In genomic region chr5:10167806-10168205, GRCh38 we compare ENCODE assay signal across 25 cellular contexts.
DNase-seq lines count a peak whose midpoint lies in the region; ATAC-seq, FAIRE-seq and TF ChIP-seq lines count a peak whose summit lies in the region.
"Had no signal": no experiment of that assay in that cellular context is flagged by ENCODE, and none has a peak within 500 bp of the region (broad histone marks: within the 10 kb centered on the region; RNA-seq: fewer than 3 reads in every experiment).

No MANE protein-coding gene starts in this region.

- no peak overlapping the region for H3K27ac Mint-ChIP-seq in activated naive CD8-positive, alpha-beta T cell treated with anti-CD3 and anti-CD28 coated beads, Interleukin-2, amount 50 U/mL, for 24 hours
- H3K27ac Mint-ChIP-seq in activated naive CD8-positive, alpha-beta T cell treated with anti-CD3 and anti-CD28 coated beads for 36 hours, result no peak overlapping the region
- H3K27ac Mint-ChIP-seq: CD4-positive, alpha-beta T cell; GM23338; HFFc6; IgD-negative memory B cell had no signal

- CTCF ChIA-PET in H1 (lab: Charles Lee; ENCODE audit: partially characterized antibody), result interaction anchor here (1.3 kb wide), 1 partner anchor 24 kb away, joined by 3 read pairs; no protein-coding TSS in a partner anchor

- H3K36me3 ChIP-seq in H1 (ENCODE audit: control insufficient read depth in 2 of 4, insufficient read depth in 4 of 4, low read length in 3 of 4) (no peaks in the 10 kb centered on the region), upper lobe of right lung (no peaks in the 10 kb centered on the region)

- H4K20me1 ChIP-seq in H1 (replicated peaks in 1 of 2; ENCODE audit: control insufficient read depth in 1 of 2, insufficient read depth in 2 of 2, low read length in 2 of 2), result no peaks in the 10 kb centered on the region

- no peak overlapping the region for H3K18ac ChIP-seq in H1 (ENCODE audit: extremely low read depth, low read length)

- TF ChIP-seq CTCF in H1 (IDR thresholded peaks at IDR 0.05; ENCODE audit: control extremely low read depth in 1 of 3, insufficient read depth in 1 of 3, low read depth in 1 of 3, low read length in 3 of 3) (no peak), upper lobe of right lung (IDR thresholded peaks at IDR 0.05) (no peak)

- no peak overlapping the region for H2BK12ac ChIP-seq in H1 (ENCODE audit: low read depth, low read length)

- no peak for TF ChIP-seq POLR2A in H1 (IDR thresholded peaks at IDR 0.05; ENCODE audit: control extremely low read depth in 1 of 2, low read depth in 2 of 2, low read length in 2 of 2)

- H3K56ac ChIP-seq in H1 (replicated peaks; ENCODE audit: insufficient read length, low read depth, low read length), result no peak overlapping the region

- no peaks in the 10 kb centered on the region for H3K23me2 ChIP-seq in H1 (ENCODE audit: low read depth, low read length)

- no peaks in the 10 kb centered on the region for H3K27me3 ChIP-seq in H1 (replicated peaks in 1 of 4; ENCODE audit: control insufficient read depth in 3 of 4, extremely low read depth in 1 of 4, insufficient read depth in 3 of 4, low read length in 3 of 4)
- H3K27me3 ChIP-seq in upper lobe of right lung, result no peaks in the 10 kb centered on the region

- H3K9ac ChIP-seq in H1 (replicated peaks in 1 of 4; ENCODE audit: extremely low read depth in 1 of 4, low read depth in 3 of 4, low read length in 3 of 4), result no peak overlapping the region

- peaks cover 14% of the 10 kb centered on the region for H3K9me3 Mint-ChIP-seq in activated naive CD8-positive, alpha-beta T cell treated with anti-CD3 and anti-CD28 coated beads, Interleukin-2, amount 50 U/mL, for 24 hours
- H3K9me3 Mint-ChIP-seq in activated naive CD8-positive, alpha-beta T cell treated with anti-CD3 and anti-CD28 coated beads for 36 hours, result peaks cover 11% of the 10 kb centered on the region

- H3K4me1 ChIP-seq in H1 (replicated peaks in 1 of 4; ENCODE audit: control insufficient read depth in 3 of 4, insufficient read depth in 4 of 4, low read length in 3 of 4) (no peaks in the 10 kb centered on the region; a peak in 1 of 7 replicates), upper lobe of right lung (no peaks in the 10 kb centered on the region)
- H3K4me1 ChIP-seq: A549, Caco-2 had no signal

- no peak overlapping the region for H2BK20ac ChIP-seq in H1 (ENCODE audit: low read length)

- WGBS in H1 (ENCODE audit: extremely low coverage in 1 of 2, insufficient coverage in 1 of 2, insufficient read length in 1 of 2, insufficient replicate concordance in 2 of 2, low coverage in 1 of 2, low lambda C conversion rate in 2 of 2, missing lambda C conversion rate in 1 of 2), 2 experiments, result 100% methylated on average over 1 of the region's 1 CpG; no CpG with 5 or more reads in 1 of the 2 experiments

- no peak overlapping the region for H2BK120ac ChIP-seq in H1 (replicated peaks; ENCODE audit: low read depth, low read length)

- no peak overlapping the region for H3K4me3 Mint-ChIP-seq in activated naive CD8-positive, alpha-beta T cell treated with anti-CD3 and anti-CD28 coated beads, Interleukin-2, amount 50 U/mL, for 24 hours
- H3K4me3 Mint-ChIP-seq in activated naive CD8-positive, alpha-beta T cell treated with anti-CD3 and anti-CD28 coated beads for 36 hours, result no peak overlapping the region
- H3K4me3 Mint-ChIP-seq: CD4-positive, alpha-beta T cell; GM23338; HFFc6; IgD-negative memory B cell had no signal

- intact Hi-C loops in upper lobe of right lung (cut with DNase I), result no loop called here

- peak; percentile 28 for ATAC-seq in activated naive CD8-positive, alpha-beta T cell treated with anti-CD3 and anti-CD28 coated beads, Interleukin-2, amount 50 U/mL, for 24 hours
- ATAC-seq in upper lobe of right lung, result peak; percentile 10
- no peak for ATAC-seq in GM21390 (IDR thresholded peaks at IDR 0.05; ENCODE audit: unreplicated experiment)
- ATAC-seq: GM23338, HCT116, HepG2 had no signal

- no peak overlapping the region for H4K5ac ChIP-seq in H1 (ENCODE audit: insufficient read length, low read depth, low read length)

- no peak for DNase-seq in activated naive CD8-positive, alpha-beta T cell treated with anti-CD3 and anti-CD28 coated beads, Interleukin-2, amount 50 U/mL, for 24 hours
- DNase-seq in activated naive CD8-positive, alpha-beta T cell treated with anti-CD3 and anti-CD28 coated beads for 36 hours, result no peak
- no peak for DNase-seq in HTR-8/SVneo (ENCODE audit: insufficient read length, low spot score)
- no peak for DNase-seq in H1 (ENCODE audit: low read depth in 1 of 2, low spot score in 2 of 2)
- no peak for DNase-seq in upper lobe of right lung
- DNase-seq in MV-4-11 (lab: John Stamatoyannopoulos, UW), result no peak
- no peak for DNase-seq in RKO (ENCODE audit: low spot score)
- DNase-seq: AML-193; Caco-2; CD4-positive, alpha-beta T cell; H7; HFFc6; KG1 had no signal

- no peaks in the 10 kb centered on the region for H3K79me1 ChIP-seq in H1 (ENCODE audit: low read depth, low read length)

- no peak overlapping the region for H3K23ac ChIP-seq in H1 (ENCODE audit: insufficient read length)

- H3K9me3 ChIP-seq in H1 (ENCODE audit: insufficient read depth in 2 of 2, low read depth in 1 of 2, low read length in 1 of 2) (no peaks in the 10 kb centered on the region; a peak in 1 of 4 replicates), upper lobe of right lung (no peaks in the 10 kb centered on the region)
- H3K9me3 ChIP-seq: A549, Caco-2 had no signal

- peak; percentile 18 to 31 for TF ChIP-seq RAD21 in H1 (IDR thresholded peaks at IDR 0.05 in 1 of 2, conservative IDR thresholded peaks at IDR 0.05 in 1 of 2; ENCODE audit: low read depth in 2 of 2, low read length in 2 of 2)

- H2AFZ ChIP-seq in H1 (ENCODE audit: low read length), result no peak overlapping the region
- H2AFZ ChIP-seq: GM23338 had no signal

- no peak overlapping the region for H4K8ac ChIP-seq in H1 (ENCODE audit: extremely low read depth, insufficient read depth, low read length)

- no peak overlapping the region; the same call in none of the 2 replicates for H2BK5ac ChIP-seq in H1 (ENCODE audit: low read depth, low read length)

- peak overlapping the region; percentile 49 for H3K4ac ChIP-seq in H1 (replicated peaks; ENCODE audit: insufficient read length, low read depth, low read length)

- no peaks in the 10 kb centered on the region for H3K27me3 Mint-ChIP-seq in activated naive CD8-positive, alpha-beta T cell treated with anti-CD3 and anti-CD28 coated beads, Interleukin-2, amount 50 U/mL, for 24 hours
- H3K27me3 Mint-ChIP-seq in activated naive CD8-positive, alpha-beta T cell treated with anti-CD3 and anti-CD28 coated beads for 36 hours, result no peaks in the 10 kb centered on the region
- H3K27me3 Mint-ChIP-seq: CD4-positive, alpha-beta T cell; IgD-negative memory B cell had no signal

- FAIRE-seq in HTR-8/SVneo (lab: Jason Lieb, UNC) (peak; percentile 13), H1 (lab: Jason Lieb, UNC) (no peak)
- FAIRE-seq: A549, D721Med, G401.6, GM12891, GM18507, HepG2 had no signal

- H2AK5ac ChIP-seq in H1 (ENCODE audit: low read depth, low read length), result no peak overlapping the region

- H4K91ac ChIP-seq in H1 (replicated peaks; ENCODE audit: insufficient read length, low read length), result no peak overlapping the region

- H3K27ac ChIP-seq in H1 (ENCODE audit: low read depth, low read length) (no peak overlapping the region), upper lobe of right lung (no peak overlapping the region)
- H3K27ac ChIP-seq: 22Rv1, A549, C4-2B had no signal

- no peak overlapping the region for H2BK15ac ChIP-seq in H1 (ENCODE audit: low read length)

- no peaks in the 10 kb centered on the region for H3K4me1 Mint-ChIP-seq in activated naive CD8-positive, alpha-beta T cell treated with anti-CD3 and anti-CD28 coated beads, Interleukin-2, amount 50 U/mL, for 24 hours
- no peaks in the 10 kb centered on the region for H3K4me1 Mint-ChIP-seq in activated naive CD8-positive, alpha-beta T cell treated with anti-CD3 and anti-CD28 coated beads for 36 hours
- H3K4me1 Mint-ChIP-seq: GM23338 had no signal

- TF ChIP-seq EP300 in H1 (IDR thresholded peaks at IDR 0.05; ENCODE audit: borderline replicate concordance in 1 of 2, low read depth in 2 of 2, low read length in 2 of 2), result no peak

- H3K36me3 Mint-ChIP-seq in activated naive CD8-positive, alpha-beta T cell treated with anti-CD3 and anti-CD28 coated beads, Interleukin-2, amount 50 U/mL, for 24 hours (ENCODE audit: low read depth), result peaks cover 4% of the 10 kb centered on the region
- peaks cover 10% of the 10 kb centered on the region for H3K36me3 Mint-ChIP-seq in activated naive CD8-positive, alpha-beta T cell treated with anti-CD3 and anti-CD28 coated beads for 36 hours

- POLR2A ChIA-PET in H1 (lab: Charles Lee; ENCODE audit: partially characterized antibody), result no interaction called here

- no peaks in the 10 kb centered on the region for H3K79me2 ChIP-seq in H1 (ENCODE audit: control insufficient read depth in 1 of 2, insufficient read depth in 2 of 2, low read length in 2 of 2)

- no peak overlapping the region for H3K4me2 ChIP-seq in H1 (ENCODE audit: insufficient read depth in 1 of 2, low read depth in 2 of 2, low read length in 2 of 2)
- H3K4me2 ChIP-seq: A549, GM23338 had no signal

- H3K4me3 ChIP-seq in H1 (ENCODE audit: extremely low read depth in 1 of 4, insufficient read depth in 2 of 4, low read depth in 3 of 4, low read length in 4 of 4), result no peak overlapping the region
- no peak overlapping the region for H3K4me3 ChIP-seq in upper lobe of right lung
- H3K4me3 ChIP-seq: A549, GM23338 had no signal

- no peak overlapping the region for H3K14ac ChIP-seq in H1 (ENCODE audit: insufficient read length)

TF ChIP-seq in H1, 55 proteins besides CTCF, POLR2A, EP300 and RAD21:
- no peak for TF ChIP-seq SIRT6 (IDR thresholded peaks at IDR 0.05; ENCODE audit: low read length)
